Comparison of ENCODE assay signal across 16 cellular contexts in the genomic region with DNA sequence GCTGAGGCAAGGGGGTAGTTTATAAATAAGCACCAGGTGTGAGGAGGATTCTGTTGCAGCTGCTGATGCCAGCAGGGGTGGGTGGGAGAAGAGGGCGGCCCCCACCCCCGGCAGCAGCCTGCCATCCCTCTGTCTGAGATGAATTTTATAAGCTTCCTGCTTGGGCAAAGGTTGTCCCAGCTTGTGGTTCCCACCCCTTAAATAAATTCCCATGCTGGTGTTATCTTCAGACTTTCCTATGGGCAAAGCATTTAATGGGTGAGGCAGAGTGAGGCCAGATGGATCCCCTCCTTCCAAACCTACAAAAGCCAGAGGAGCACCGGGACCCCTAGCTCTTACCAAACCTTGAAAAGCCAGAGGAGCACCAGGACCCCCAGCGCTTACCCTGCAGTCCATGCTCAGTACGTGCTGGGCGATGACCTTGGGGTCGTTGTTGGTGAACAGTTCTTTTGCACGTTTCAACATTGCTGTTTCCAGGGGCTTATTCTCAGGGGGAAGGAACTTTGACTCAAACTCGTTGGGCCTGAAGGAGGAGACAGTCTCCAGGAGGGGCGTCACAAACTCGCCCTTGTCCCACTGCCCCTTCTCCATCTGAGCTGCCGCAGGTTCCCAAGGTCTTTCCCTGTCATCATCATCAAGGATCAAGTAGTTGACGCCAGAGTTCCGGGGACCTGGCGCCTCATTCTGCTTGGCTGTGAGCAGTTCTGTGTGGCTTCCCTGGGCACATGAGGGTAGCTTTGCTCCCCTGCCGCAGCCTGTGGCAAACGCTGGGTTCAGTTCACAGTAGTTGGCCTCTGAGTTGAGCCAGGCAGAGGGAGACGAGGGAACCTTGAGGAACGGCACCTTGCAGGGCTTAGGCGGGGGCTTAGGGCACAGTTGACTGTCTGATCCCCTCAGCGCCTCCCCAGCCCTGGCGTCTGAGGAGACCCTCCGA.
DNase-seq lines count a peak whose midpoint lies in the region; ATAC-seq and TF ChIP-seq lines count a peak whose summit lies in the region.
"Had no signal": no experiment of that assay in that cellular context is flagged by ENCODE, and none has a peak within 500 bp of the region (broad histone marks: within the 10 kb centered on the region; RNA-seq: fewer than 3 reads in every experiment).

No MANE protein-coding gene starts in this region.

- no peaks in the 10 kb centered on the region for H3K9me3 Mint-ChIP-seq in activated CD4-positive, alpha-beta T cell treated with anti-CD3 and anti-CD28 coated beads for 36 hours (ENCODE audit: low read depth)
- H3K9me3 Mint-ChIP-seq: activated naive CD4-positive, alpha-beta T cell treated with anti-CD3 and anti-CD28 coated beads for 36 hours had no signal

- CTCF ChIA-PET in activated CD4-positive, alpha-beta T cell treated with anti-CD3 and anti-CD28 coated beads for 36 hours (lab: Charles Lee) = interaction anchor here (1.0 to 1.6 kb wide), 2 partner anchors 37 to 232 kb away, joined by 4 to 6 read pairs; no protein-coding TSS in a partner anchor

- H3K9me3 ChIP-seq in mucosa of rectum (ENCODE audit: control insufficient read depth in 2 of 2, low read length in 2 of 2) (no peaks in the 10 kb centered on the region), thyroid gland (no peaks in the 10 kb centered on the region)
- H3K9me3 ChIP-seq: BE2C, sigmoid colon had no signal

- TF ChIP-seq POLR2A in thyroid gland (IDR thresholded peaks at IDR 0.05) = no peak

- peak; percentile 47 for DNase-seq in LoVo (ENCODE audit: low spot score)
- DNase-seq in thyroid gland = no peak
- DNase-seq in activated CD4-positive, alpha-beta T cell treated with anti-CD3 and anti-CD28 coated beads for 36 hours = no peak
- no peak for DNase-seq in activated CD8-positive, alpha-beta memory T cell treated with anti-CD3 and anti-CD28 coated beads, Interleukin-2, amount 50 U/mL, for 48 hours
- DNase-seq: activated CD4-positive, alpha-beta T cell treated with anti-CD3 and anti-CD28 coated beads, Interleukin-2, amount 50 U/mL, for 1 hour; activated naive CD4-positive, alpha-beta T cell treated with anti-CD3 and anti-CD28 coated beads for 36 hours; BE2C; hippocampal formation; Kasumi-1; NCI-H1105 treated with DMSO at 0.1 percent for 48 hours; sigmoid colon; stimulated activated CD4-positive, alpha-beta T cell treated with anti-CD3 and anti-CD28 coated beads, Interleukin-2, amount 100 ng/mL, for 48 hours had no signal

- H3K27ac Mint-ChIP-seq in activated CD4-positive, alpha-beta T cell treated with anti-CD3 and anti-CD28 coated beads for 36 hours = no peak overlapping the region
- H3K27ac Mint-ChIP-seq: activated naive CD4-positive, alpha-beta T cell treated with anti-CD3 and anti-CD28 coated beads for 36 hours had no signal

- H3K27me3 ChIP-seq in mucosa of rectum (ENCODE audit: control insufficient read depth in 2 of 2, insufficient read depth in 2 of 2, low read length in 2 of 2) = no peaks in the 10 kb centered on the region
- no peaks in the 10 kb centered on the region for H3K27me3 ChIP-seq in thyroid gland
- H3K27me3 ChIP-seq: BE2C, sigmoid colon had no signal

- H3K4me3 ChIP-seq in mucosa of rectum (ENCODE audit: low read length in 2 of 2) (peak overlapping the region; percentile 80 to 85), thyroid gland (replicated peaks in 1 of 3) (no peak overlapping the region)
- H3K4me3 ChIP-seq: sigmoid colon had no signal

- no peaks in the 10 kb centered on the region for H3K4me1 Mint-ChIP-seq in activated CD4-positive, alpha-beta T cell treated with anti-CD3 and anti-CD28 coated beads for 36 hours

- no peak overlapping the region for H3K4me3 Mint-ChIP-seq in activated CD4-positive, alpha-beta T cell treated with anti-CD3 and anti-CD28 coated beads for 36 hours
- H3K4me3 Mint-ChIP-seq: activated naive CD4-positive, alpha-beta T cell treated with anti-CD3 and anti-CD28 coated beads for 36 hours had no signal

- ATAC-seq in GM21619 (IDR thresholded peaks at IDR 0.05; ENCODE audit: unreplicated experiment) = no peak
- ATAC-seq in activated CD4-positive, alpha-beta T cell treated with anti-CD3 and anti-CD28 coated beads for 36 hours = no peak
- ATAC-seq: Right ventricle myocardium inferior had no signal

- POLR2A ChIA-PET in activated CD4-positive, alpha-beta T cell treated with anti-CD3 and anti-CD28 coated beads for 36 hours (lab: Charles Lee) = no interaction called here

- H3K4me1 ChIP-seq in mucosa of rectum (ENCODE audit: control insufficient read depth in 2 of 2, insufficient read depth in 2 of 2, low read length in 2 of 2) = peaks cover 40 to 60% of the 10 kb centered on the region in 2 donors
- H3K4me1 ChIP-seq in thyroid gland = peaks cover 33 to 63% of the 10 kb centered on the region in 2 donors

- H3K36me3 ChIP-seq in mucosa of rectum (ENCODE audit: control insufficient read depth in 2 of 2, insufficient read depth in 2 of 2, low read length in 2 of 2) (peaks cover 10 to 20% of the 10 kb centered on the region in 2 donors), thyroid gland (peaks cover 8 to 18% of the 10 kb centered on the region in 2 donors)

- no peaks in the 10 kb centered on the region for H3K36me3 Mint-ChIP-seq in activated CD4-positive, alpha-beta T cell treated with anti-CD3 and anti-CD28 coated beads for 36 hours (ENCODE audit: low read depth)

- peak overlapping the region; percentile 88 to 92 for H3K9ac ChIP-seq in mucosa of rectum (ENCODE audit: low read depth in 1 of 2, low read length in 2 of 2)

- H3K27me3 Mint-ChIP-seq in activated CD4-positive, alpha-beta T cell treated with anti-CD3 and anti-CD28 coated beads for 36 hours = no peaks in the 10 kb centered on the region

- WGBS in thyroid gland, 2 donors = 89 to 94% methylated on average over 22 to 23 of the region's 23 CpGs

- TF ChIP-seq CTCF in VCaP (conservative IDR thresholded peaks at IDR 0.05) = no peak
- TF ChIP-seq CTCF in thyroid gland (IDR thresholded peaks at IDR 0.05) = no peak

- peak overlapping the region; percentile 99 for H3K27ac ChIP-seq in VCaP
- peak overlapping the region; percentile 88 to 98 for H3K27ac ChIP-seq in mucosa of rectum (ENCODE audit: low read depth in 2 of 2, low read length in 2 of 2)
- H3K27ac ChIP-seq in thyroid gland = peak overlapping the region in 2 of 3 donors; percentile 86
- H3K27ac ChIP-seq: sigmoid colon had no signal

- intact Hi-C loops in thyroid gland (cut with DNase I) = no loop called here
- intact Hi-C loops in activated CD4-positive, alpha-beta T cell treated with anti-CD3 and anti-CD28 coated beads for 36 hours (cut with DNase I, micrococcal nuclease) = no loop called here

Comparison
In these comparisons a context has a peak if more than half of its experiments do, and no peak if none do; other contexts are left out.
1. H3K4me3 ChIP-seq: peak in mucosa of rectum (2 of 2); none in thyroid gland (0 of 3).
2. Peak in every context shown above with its lines, with median percentiles within 50 percentile points of each other: H3K27ac ChIP-seq.